1 cellular context compared by ENCODE assay signal in genomic region chr16:89308391-89309333, GRCh38.
TF ChIP-seq lines count a peak whose summit lies in the region.

No MANE protein-coding gene starts in this region.

TF ChIP-seq in HepG2, 621 proteins besides CTCF, POLR2A, EP300 and RAD21 (continued from another document):
- TF ChIP-seq, protein P1, sequence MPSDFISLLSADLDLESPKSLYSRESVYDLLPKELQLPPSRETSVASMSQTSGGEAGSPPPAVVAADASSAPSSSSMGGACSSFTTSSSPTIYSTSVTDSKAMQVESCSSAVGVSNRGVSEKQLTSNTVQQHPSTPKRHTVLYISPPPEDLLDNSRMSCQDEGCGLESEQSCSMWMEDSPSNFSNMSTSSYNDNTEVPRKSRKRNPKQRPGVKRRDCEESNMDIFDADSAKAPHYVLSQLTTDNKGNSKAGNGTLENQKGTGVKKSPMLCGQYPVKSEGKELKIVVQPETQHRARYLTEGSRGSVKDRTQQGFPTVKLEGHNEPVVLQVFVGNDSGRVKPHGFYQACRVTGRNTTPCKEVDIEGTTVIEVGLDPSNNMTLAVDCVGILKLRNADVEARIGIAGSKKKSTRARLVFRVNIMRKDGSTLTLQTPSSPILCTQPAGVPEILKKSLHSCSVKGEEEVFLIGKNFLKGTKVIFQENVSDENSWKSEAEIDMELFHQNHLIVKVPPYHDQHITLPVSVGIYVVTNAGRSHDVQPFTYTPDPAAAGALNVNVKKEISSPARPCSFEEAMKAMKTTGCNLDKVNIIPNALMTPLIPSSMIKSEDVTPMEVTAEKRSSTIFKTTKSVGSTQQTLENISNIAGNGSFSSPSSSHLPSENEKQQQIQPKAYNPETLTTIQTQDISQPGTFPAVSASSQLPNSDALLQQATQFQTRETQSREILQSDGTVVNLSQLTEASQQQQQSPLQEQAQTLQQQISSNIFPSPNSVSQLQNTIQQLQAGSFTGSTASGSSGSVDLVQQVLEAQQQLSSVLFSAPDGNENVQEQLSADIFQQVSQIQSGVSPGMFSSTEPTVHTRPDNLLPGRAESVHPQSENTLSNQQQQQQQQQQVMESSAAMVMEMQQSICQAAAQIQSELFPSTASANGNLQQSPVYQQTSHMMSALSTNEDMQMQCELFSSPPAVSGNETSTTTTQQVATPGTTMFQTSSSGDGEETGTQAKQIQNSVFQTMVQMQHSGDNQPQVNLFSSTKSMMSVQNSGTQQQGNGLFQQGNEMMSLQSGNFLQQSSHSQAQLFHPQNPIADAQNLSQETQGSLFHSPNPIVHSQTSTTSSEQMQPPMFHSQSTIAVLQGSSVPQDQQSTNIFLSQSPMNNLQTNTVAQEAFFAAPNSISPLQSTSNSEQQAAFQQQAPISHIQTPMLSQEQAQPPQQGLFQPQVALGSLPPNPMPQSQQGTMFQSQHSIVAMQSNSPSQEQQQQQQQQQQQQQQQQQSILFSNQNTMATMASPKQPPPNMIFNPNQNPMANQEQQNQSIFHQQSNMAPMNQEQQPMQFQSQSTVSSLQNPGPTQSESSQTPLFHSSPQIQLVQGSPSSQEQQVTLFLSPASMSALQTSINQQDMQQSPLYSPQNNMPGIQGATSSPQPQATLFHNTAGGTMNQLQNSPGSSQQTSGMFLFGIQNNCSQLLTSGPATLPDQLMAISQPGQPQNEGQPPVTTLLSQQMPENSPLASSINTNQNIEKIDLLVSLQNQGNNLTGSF (CRISPR knock-in tag; IDR thresholded peaks at IDR 0.05), result no peak
- TF ChIP-seq NCOA2 (CRISPR knock-in tag; IDR thresholded peaks at IDR 0.05) (no peak), GLI4 (CRISPR knock-in tag; IDR thresholded peaks at IDR 0.05; ENCODE audit: borderline replicate concordance) (no peak)
TF ChIP-seq in HepG2: peak in this region for 17.
